In the genomic region with DNA sequence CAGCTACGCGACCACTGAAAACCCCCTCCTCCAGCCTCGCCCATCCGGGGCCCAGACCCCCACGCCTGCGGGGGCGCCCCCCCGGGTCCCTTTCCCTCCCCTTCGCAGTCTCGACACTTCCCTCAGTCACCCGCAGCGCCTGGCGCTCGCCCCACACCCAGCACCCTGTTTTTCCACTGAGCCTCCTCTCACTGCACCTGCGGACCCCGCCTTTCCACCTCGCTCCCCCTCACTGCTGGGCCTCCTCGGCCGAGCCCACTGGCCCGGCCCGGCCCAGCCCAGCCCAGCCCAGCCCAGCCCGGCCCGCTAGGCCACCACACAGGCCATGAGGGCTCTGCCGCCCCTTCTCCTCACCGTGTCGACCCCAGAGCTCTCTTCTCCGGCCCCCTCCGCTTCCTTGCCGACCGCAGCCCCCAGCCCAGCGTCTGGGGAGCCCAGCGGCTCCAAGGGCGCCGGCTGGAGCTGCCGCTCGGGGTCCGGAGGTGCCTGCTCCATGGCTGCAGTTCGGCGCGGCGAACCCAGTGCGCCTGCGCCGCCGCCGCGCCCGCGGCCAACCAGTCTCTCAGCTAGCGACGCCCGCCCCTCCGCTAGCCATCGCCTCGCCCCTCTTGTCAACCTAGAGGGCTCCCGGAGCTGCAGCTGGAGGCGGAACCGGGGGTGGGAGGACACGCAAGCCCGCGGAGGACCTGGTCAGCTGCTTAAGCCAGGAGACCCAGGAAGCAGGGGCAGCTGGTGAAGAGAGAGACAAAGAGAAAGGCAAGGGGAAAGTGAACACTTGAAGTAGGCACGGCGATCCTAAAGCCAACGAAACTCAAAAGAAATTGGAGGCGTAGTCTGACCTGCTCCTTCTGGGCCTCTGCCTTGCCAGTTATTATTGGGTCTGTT, we compare ENCODE assay signal across 1 cellular context.
TF ChIP-seq lines count a peak whose summit lies in the region.

Gene SNX4 (minus strand): TSS at position 525 of the 885 bp plus-strand sequence. CDS start 30 bp downstream, at position 495.

TF ChIP-seq in HepG2, 621 proteins besides CTCF, POLR2A, EP300 and RAD21 (continued from another document and continues in another):
- TF ChIP-seq, protein P1, sequence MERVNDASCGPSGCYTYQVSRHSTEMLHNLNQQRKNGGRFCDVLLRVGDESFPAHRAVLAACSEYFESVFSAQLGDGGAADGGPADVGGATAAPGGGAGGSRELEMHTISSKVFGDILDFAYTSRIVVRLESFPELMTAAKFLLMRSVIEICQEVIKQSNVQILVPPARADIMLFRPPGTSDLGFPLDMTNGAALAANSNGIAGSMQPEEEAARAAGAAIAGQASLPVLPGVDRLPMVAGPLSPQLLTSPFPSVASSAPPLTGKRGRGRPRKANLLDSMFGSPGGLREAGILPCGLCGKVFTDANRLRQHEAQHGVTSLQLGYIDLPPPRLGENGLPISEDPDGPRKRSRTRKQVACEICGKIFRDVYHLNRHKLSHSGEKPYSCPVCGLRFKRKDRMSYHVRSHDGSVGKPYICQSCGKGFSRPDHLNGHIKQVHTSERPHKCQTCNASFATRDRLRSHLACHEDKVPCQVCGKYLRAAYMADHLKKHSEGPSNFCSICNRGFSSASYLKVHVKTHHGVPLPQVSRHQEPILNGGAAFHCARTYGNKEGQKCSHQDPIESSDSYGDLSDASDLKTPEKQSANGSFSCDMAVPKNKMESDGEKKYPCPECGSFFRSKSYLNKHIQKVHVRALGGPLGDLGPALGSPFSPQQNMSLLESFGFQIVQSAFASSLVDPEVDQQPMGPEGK (CRISPR knock-in tag; IDR thresholded peaks at IDR 0.05) = peak; percentile 65
- no peak for TF ChIP-seq FLYWCH1 (CRISPR knock-in tag; IDR thresholded peaks at IDR 0.05)
- no peak for TF ChIP-seq JARID2 (CRISPR knock-in tag; IDR thresholded peaks at IDR 0.05; ENCODE audit: insufficient replicate concordance)
- TF ChIP-seq NFATC3 (CRISPR knock-in tag; IDR thresholded peaks at IDR 0.05) = no peak
- TF ChIP-seq CREBL2 (CRISPR knock-in tag; IDR thresholded peaks at IDR 0.05; ENCODE audit: borderline replicate concordance) = no peak
- TF ChIP-seq FUBP1 (CRISPR knock-in tag; IDR thresholded peaks at IDR 0.05; ENCODE audit: borderline replicate concordance) = no peak
- no peak for TF ChIP-seq KDM6A (CRISPR knock-in tag; IDR thresholded peaks at IDR 0.05; ENCODE audit: low read depth)
- no peak for TF ChIP-seq RNF2 (conservative IDR thresholded peaks at IDR 0.05; ENCODE audit: low read depth)
- no peak for TF ChIP-seq NR2F1 (CRISPR knock-in tag; IDR thresholded peaks at IDR 0.05)
- TF ChIP-seq CAMTA2 (CRISPR knock-in tag; IDR thresholded peaks at IDR 0.05; ENCODE audit: borderline replicate concordance) = no peak
- TF ChIP-seq ZNF558 (CRISPR knock-in tag; IDR thresholded peaks at IDR 0.05; ENCODE audit: borderline replicate concordance) = no peak
- no peak for TF ChIP-seq ZNF282 (IDR thresholded peaks at IDR 0.05; ENCODE audit: partially characterized antibody)
- peak; percentile 96 for TF ChIP-seq RBFOX2 (IDR thresholded peaks at IDR 0.05; ENCODE audit: low read depth, low read length)
- no peak for TF ChIP-seq RFXANK (CRISPR knock-in tag; IDR thresholded peaks at IDR 0.05)
- TF ChIP-seq MTA3 (CRISPR knock-in tag; IDR thresholded peaks at IDR 0.05) = no peak
- TF ChIP-seq SRSF4 (IDR thresholded peaks at IDR 0.05; ENCODE audit: low read depth, low read length, poor library complexity, severe bottlenecking) = no peak
- TF ChIP-seq BRD4 (CRISPR knock-in tag; IDR thresholded peaks at IDR 0.05) = no peak
- TF ChIP-seq ZBTB25 (CRISPR knock-in tag; IDR thresholded peaks at IDR 0.05) = no peak
- TF ChIP-seq SAFB2 (CRISPR knock-in tag; IDR thresholded peaks at IDR 0.05; ENCODE audit: borderline replicate concordance, low read depth) = peak; percentile 62; the same call in 1 of the 2 replicates
- TF ChIP-seq MAF1 (CRISPR knock-in tag; IDR thresholded peaks at IDR 0.05; ENCODE audit: borderline replicate concordance) = no peak
- TF ChIP-seq BCLAF1 (IDR thresholded peaks at IDR 0.05) = no peak
- no peak for TF ChIP-seq HINFP (CRISPR knock-in tag; IDR thresholded peaks at IDR 0.05; ENCODE audit: low read depth)
- no peak for TF ChIP-seq RBAK (CRISPR knock-in tag; IDR thresholded peaks at IDR 0.05)
- no peak for TF ChIP-seq ZEB1 (IDR thresholded peaks at IDR 0.05; ENCODE audit: insufficient replicate concordance, low read depth)
- TF ChIP-seq MIXL1 (CRISPR knock-in tag; IDR thresholded peaks at IDR 0.05) = no peak; the same call in none of the 2 replicates
- TF ChIP-seq NONO (IDR thresholded peaks at IDR 0.05) = no peak
- TF ChIP-seq NONO (CRISPR knock-in tag; conservative IDR thresholded peaks at IDR 0.05) = peak; percentile 51; the same call in 1 of the 2 replicates
- TF ChIP-seq, protein P2, sequence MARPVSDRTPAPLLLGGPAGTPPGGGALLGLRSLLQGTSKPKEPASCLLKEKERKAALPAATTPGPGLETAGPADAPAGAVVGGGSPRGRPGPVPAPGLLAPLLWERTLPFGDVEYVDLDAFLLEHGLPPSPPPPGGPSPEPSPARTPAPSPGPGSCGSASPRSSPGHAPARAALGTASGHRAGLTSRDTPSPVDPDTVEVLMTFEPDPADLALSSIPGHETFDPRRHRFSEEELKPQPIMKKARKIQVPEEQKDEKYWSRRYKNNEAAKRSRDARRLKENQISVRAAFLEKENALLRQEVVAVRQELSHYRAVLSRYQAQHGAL (CRISPR knock-in tag; IDR thresholded peaks at IDR 0.05; ENCODE audit: not compliant biosample characterization) = no peak
- TF ChIP-seq, protein P3, sequence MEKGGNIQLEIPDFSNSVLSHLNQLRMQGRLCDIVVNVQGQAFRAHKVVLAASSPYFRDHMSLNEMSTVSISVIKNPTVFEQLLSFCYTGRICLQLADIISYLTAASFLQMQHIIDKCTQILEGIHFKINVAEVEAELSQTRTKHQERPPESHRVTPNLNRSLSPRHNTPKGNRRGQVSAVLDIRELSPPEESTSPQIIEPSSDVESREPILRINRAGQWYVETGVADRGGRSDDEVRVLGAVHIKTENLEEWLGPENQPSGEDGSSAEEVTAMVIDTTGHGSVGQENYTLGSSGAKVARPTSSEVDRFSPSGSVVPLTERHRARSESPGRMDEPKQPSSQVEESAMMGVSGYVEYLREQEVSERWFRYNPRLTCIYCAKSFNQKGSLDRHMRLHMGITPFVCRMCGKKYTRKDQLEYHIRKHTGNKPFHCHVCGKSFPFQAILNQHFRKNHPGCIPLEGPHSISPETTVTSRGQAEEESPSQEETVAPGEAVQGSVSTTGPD (CRISPR knock-in tag; IDR thresholded peaks at IDR 0.05) = no peak
- TF ChIP-seq NFYB (CRISPR knock-in tag; IDR thresholded peaks at IDR 0.05) = peak; percentile 59; the same call in 1 of the 2 replicates
- peak; percentile 77 for TF ChIP-seq HNRNPK (IDR thresholded peaks at IDR 0.05; ENCODE audit: low read depth, low read length, poor library complexity, severe bottlenecking)
- TF ChIP-seq FOXC1 (CRISPR knock-in tag; IDR thresholded peaks at IDR 0.05; ENCODE audit: borderline replicate concordance) = peak; percentile 52; the same call in 1 of the 2 replicates
- TF ChIP-seq, protein P4, sequence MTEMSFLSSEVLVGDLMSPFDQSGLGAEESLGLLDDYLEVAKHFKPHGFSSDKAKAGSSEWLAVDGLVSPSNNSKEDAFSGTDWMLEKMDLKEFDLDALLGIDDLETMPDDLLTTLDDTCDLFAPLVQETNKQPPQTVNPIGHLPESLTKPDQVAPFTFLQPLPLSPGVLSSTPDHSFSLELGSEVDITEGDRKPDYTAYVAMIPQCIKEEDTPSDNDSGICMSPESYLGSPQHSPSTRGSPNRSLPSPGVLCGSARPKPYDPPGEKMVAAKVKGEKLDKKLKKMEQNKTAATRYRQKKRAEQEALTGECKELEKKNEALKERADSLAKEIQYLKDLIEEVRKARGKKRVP (CRISPR knock-in tag; IDR thresholded peaks at IDR 0.05) = no peak
- no peak; the same call in 1 of the 2 replicates for TF ChIP-seq ZSCAN31 (CRISPR knock-in tag; IDR thresholded peaks at IDR 0.05; ENCODE audit: low read depth)
- TF ChIP-seq SP4 (CRISPR knock-in tag; IDR thresholded peaks at IDR 0.05) = no peak
- TF ChIP-seq ZNF83 (CRISPR knock-in tag; IDR thresholded peaks at IDR 0.05; ENCODE audit: borderline replicate concordance) = no peak
- no peak for TF ChIP-seq PAF1 (CRISPR knock-in tag; IDR thresholded peaks at IDR 0.05)
- no peak for TF ChIP-seq ZNF10 (CRISPR knock-in tag; IDR thresholded peaks at IDR 0.05; ENCODE audit: borderline replicate concordance, low read depth)
- TF ChIP-seq ZNF235 (CRISPR knock-in tag; IDR thresholded peaks at IDR 0.05; ENCODE audit: borderline replicate concordance) = peak; percentile 23; the same call in 1 of the 2 replicates
- peak; percentile 77 for TF ChIP-seq ZNF709 (CRISPR knock-in tag; IDR thresholded peaks at IDR 0.05)
- TF ChIP-seq NFYC (CRISPR knock-in tag; IDR thresholded peaks at IDR 0.05) = peak; percentile 60; the same call in 1 of the 2 replicates
- TF ChIP-seq ZNF501 (CRISPR knock-in tag; IDR thresholded peaks at IDR 0.05) = peak; percentile 93
- TF ChIP-seq ZNF737 (CRISPR knock-in tag; IDR thresholded peaks at IDR 0.05; ENCODE audit: borderline replicate concordance) = no peak
- no peak for TF ChIP-seq FOXK2 (IDR thresholded peaks at IDR 0.05)
- TF ChIP-seq ZNF326 (CRISPR knock-in tag; IDR thresholded peaks at IDR 0.05; ENCODE audit: borderline replicate concordance) = no peak
- TF ChIP-seq HNF4A (CRISPR knock-in tag; IDR thresholded peaks at IDR 0.05) = no peak
- peak; percentile 47; the same call in 1 of the 2 replicates for TF ChIP-seq CBFB (CRISPR knock-in tag; IDR thresholded peaks at IDR 0.05)
- TF ChIP-seq, protein P5, sequence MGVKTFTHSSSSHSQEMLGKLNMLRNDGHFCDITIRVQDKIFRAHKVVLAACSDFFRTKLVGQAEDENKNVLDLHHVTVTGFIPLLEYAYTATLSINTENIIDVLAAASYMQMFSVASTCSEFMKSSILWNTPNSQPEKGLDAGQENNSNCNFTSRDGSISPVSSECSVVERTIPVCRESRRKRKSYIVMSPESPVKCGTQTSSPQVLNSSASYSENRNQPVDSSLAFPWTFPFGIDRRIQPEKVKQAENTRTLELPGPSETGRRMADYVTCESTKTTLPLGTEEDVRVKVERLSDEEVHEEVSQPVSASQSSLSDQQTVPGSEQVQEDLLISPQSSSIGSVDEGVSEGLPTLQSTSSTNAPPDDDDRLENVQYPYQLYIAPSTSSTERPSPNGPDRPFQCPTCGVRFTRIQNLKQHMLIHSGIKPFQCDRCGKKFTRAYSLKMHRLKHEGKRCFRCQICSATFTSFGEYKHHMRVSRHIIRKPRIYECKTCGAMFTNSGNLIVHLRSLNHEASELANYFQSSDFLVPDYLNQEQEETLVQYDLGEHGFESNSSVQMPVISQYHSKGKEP (CRISPR knock-in tag; IDR thresholded peaks at IDR 0.05) = no peak
- TF ChIP-seq MEIS1 (CRISPR knock-in tag; IDR thresholded peaks at IDR 0.05; ENCODE audit: borderline replicate concordance) = 0 out of 2 replicates have a peak, but pooled peaks have one; percentile 40
- TF ChIP-seq TGIF2 (CRISPR knock-in tag; IDR thresholded peaks at IDR 0.05) = peak; percentile 88
- TF ChIP-seq CEBPB (IDR thresholded peaks at IDR 0.05; ENCODE audit: borderline replicate concordance, low read depth, low read length) = no peak
- no peak; the same call in 1 of the 2 replicates for TF ChIP-seq TARDBP (CRISPR knock-in tag; IDR thresholded peaks at IDR 0.05)
